ENCODE assay signal across 20 cellular contexts in genomic region chr4:78345237-78345636, GRCh38.
"Had no signal": no experiment of that assay in that cellular context is flagged by ENCODE, and none has a peak within 500 bp of the region (broad histone marks: within the 10 kb centered on the region; RNA-seq: fewer than 3 reads in every experiment).

No MANE protein-coding gene starts in this region.

- H3K4me3 ChIP-seq: cardiac muscle cell, esophagus squamous epithelium, lower lobe of right lung, right lobe of liver had no signal

- H3K9me3 Mint-ChIP-seq: activated CD8-positive, alpha-beta T cell treated with anti-CD3 and anti-CD28 coated beads for 36 hours; activated naive CD8-positive, alpha-beta T cell treated with anti-CD3 and anti-CD28 coated beads for 36 hours; activated T-helper 17 cell treated with anti-CD3 and anti-CD28 coated beads, Interleukin-2, amount 50 U/mL, for 72 hours; natural killer cell treated with Interleukin-12 subunit alpha and Interleukin-12 subunit beta and Interleukin-15 and Interleukin-18, amount 100 ng/mL, for 72 hours; stimulated activated naive B cell treated with anti-CD40 and anti-IgM and Interleukin-4, amounts not matched to agents 10 μg/mL and 1 μg/mL and 100 μg/mL, for 72 hours had no signal

- H3K4me1 ChIP-seq: esophagus squamous epithelium, lower lobe of right lung, parathyroid adenoma, right lobe of liver had no signal

- H3K4me3 Mint-ChIP-seq: activated B cell treated with CpG ODN at 0.5 μM for 24 hours; activated CD8-positive, alpha-beta T cell treated with anti-CD3 and anti-CD28 coated beads for 36 hours; activated naive CD8-positive, alpha-beta T cell treated with anti-CD3 and anti-CD28 coated beads for 36 hours; activated T-helper 17 cell treated with anti-CD3 and anti-CD28 coated beads, Interleukin-2, amount 50 U/mL, for 72 hours; effector memory CD8-positive, alpha-beta T cell; natural killer cell treated with Interleukin-12 subunit alpha and Interleukin-12 subunit beta and Interleukin-15 and Interleukin-18, amount 100 ng/mL, for 72 hours; stimulated activated naive B cell treated with anti-CD40 and anti-IgM and Interleukin-4, amounts not matched to agents 10 μg/mL and 1 μg/mL and 100 μg/mL, for 72 hours; T-helper 17 cell had no signal

- H3K27me3 ChIP-seq: cardiac muscle cell, esophagus squamous epithelium, right lobe of liver had no signal

- H3K36me3 Mint-ChIP-seq: activated naive CD8-positive, alpha-beta T cell treated with anti-CD3 and anti-CD28 coated beads for 36 hours; natural killer cell treated with Interleukin-12 subunit alpha and Interleukin-12 subunit beta and Interleukin-15 and Interleukin-18, amount 100 ng/mL, for 72 hours; stimulated activated naive B cell treated with anti-CD40 and anti-IgM and Interleukin-4, amounts not matched to agents 10 μg/mL and 1 μg/mL and 100 μg/mL, for 72 hours had no signal

- H3K36me3 ChIP-seq: cardiac muscle cell, esophagus squamous epithelium, lower lobe of right lung, neutrophil, right lobe of liver had no signal

- H3K4me1 Mint-ChIP-seq: activated B cell treated with CpG ODN at 0.5 μM for 24 hours; activated naive CD8-positive, alpha-beta T cell treated with anti-CD3 and anti-CD28 coated beads for 36 hours; activated T-helper 17 cell treated with anti-CD3 and anti-CD28 coated beads, Interleukin-2, amount 50 U/mL, for 72 hours; stimulated activated naive B cell treated with anti-CD40 and anti-IgM and Interleukin-4, amounts not matched to agents 10 μg/mL and 1 μg/mL and 100 μg/mL, for 72 hours; T-helper 17 cell had no signal

- H3K27me3 Mint-ChIP-seq: T-helper 17 cell had no signal

- H3K9ac ChIP-seq: parathyroid adenoma had no signal

- H3K27ac ChIP-seq: cardiac muscle cell, esophagus squamous epithelium, lower lobe of right lung, neutrophil, parathyroid adenoma, right lobe of liver had no signal

- FAIRE-seq: islet of Langerhans had no signal

- H3K27ac Mint-ChIP-seq: activated B cell treated with CpG ODN at 0.5 μM for 24 hours; activated CD8-positive, alpha-beta T cell treated with anti-CD3 and anti-CD28 coated beads for 36 hours; activated naive CD8-positive, alpha-beta T cell treated with anti-CD3 and anti-CD28 coated beads for 36 hours; activated T-helper 17 cell treated with anti-CD3 and anti-CD28 coated beads, Interleukin-2, amount 50 U/mL, for 72 hours; effector memory CD8-positive, alpha-beta T cell; natural killer cell treated with Interleukin-12 subunit alpha and Interleukin-12 subunit beta and Interleukin-15 and Interleukin-18, amount 100 ng/mL, for 72 hours; stimulated activated naive B cell treated with anti-CD40 and anti-IgM and Interleukin-4, amounts not matched to agents 10 μg/mL and 1 μg/mL and 100 μg/mL, for 72 hours; T-helper 17 cell had no signal

- H3K9me3 ChIP-seq: esophagus squamous epithelium, lower lobe of right lung, neutrophil, right lobe of liver had no signal

- DNase-seq: activated B cell treated with CpG ODN at 0.5 μM for 24 hours; activated CD4-positive, alpha-beta T cell treated with anti-CD3 and anti-CD28 coated beads for 48 hours; activated CD8-positive, alpha-beta T cell treated with anti-CD3 and anti-CD28 coated beads for 36 hours; activated naive CD4-positive, alpha-beta T cell; activated naive CD8-positive, alpha-beta T cell treated with anti-CD3 and anti-CD28 coated beads for 36 hours; activated T-cell treated with anti-CD3 and anti-CD28 coated beads, Interleukin-2, amount 50 U/mL, for 1 hour; amygdala; dermis blood vessel endothelial cell; effector memory CD8-positive, alpha-beta T cell; esophagus squamous epithelium; lower lobe of right lung; right lobe of liver; stimulated activated naive B cell treated with anti-CD40 and anti-IgM and Interleukin-4, amounts not matched to agents 10 μg/mL and 1 μg/mL and 100 μg/mL, for 72 hours; T-helper 17 cell had no signal

- ATAC-seq: activated CD8-positive, alpha-beta T cell treated with anti-CD3 and anti-CD28 coated beads for 36 hours; activated T-helper 17 cell treated with anti-CD3 and anti-CD28 coated beads, Interleukin-2, amount 50 U/mL, for 72 hours; effector memory CD8-positive, alpha-beta T cell; lower lobe of right lung; natural killer cell treated with Interleukin-12 subunit alpha and Interleukin-12 subunit beta and Interleukin-15 and Interleukin-18, amount 100 ng/mL, for 72 hours; right lobe of liver; T-helper 17 cell had no signal
